Comparison of ENCODE assay signal across 8 cellular contexts in the genomic region with DNA sequence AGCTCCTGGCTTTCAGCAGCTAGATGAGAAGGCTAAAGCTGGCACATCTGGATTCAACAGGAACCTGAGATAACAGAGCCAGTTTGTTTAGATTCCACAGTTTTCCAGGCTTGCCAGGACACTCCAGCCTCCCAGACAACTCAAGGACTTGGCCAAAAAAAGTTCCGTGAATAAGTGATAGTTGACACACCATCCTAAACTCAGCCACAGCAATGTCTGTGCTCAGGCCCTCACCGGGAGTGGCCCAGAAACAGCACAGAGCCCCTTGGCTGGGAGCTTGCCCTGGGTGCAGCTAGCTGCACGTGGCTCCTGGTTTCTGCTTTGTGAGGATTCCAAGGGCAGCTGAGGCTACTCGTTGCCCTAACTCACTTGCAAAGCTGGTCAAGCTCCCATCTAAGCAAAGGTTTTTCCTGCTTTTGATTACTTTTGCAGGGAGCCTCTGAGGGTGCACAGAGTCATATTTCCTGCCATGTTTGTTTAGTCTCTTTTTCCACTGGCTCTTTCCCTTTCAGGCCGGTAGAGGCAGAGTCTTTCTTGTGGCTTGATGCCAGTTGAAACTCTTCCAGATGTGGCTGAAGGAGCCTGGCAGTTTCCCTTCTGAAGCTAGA.
DNase-seq lines count a peak whose midpoint lies in the region; ATAC-seq and TF ChIP-seq lines count a peak whose summit lies in the region.

No MANE protein-coding gene starts in this region.

- H3K9me3 ChIP-seq in upper lobe of left lung, result no peaks in the 10 kb centered on the region

- no peak for TF ChIP-seq EP300 in upper lobe of left lung (IDR thresholded peaks at IDR 0.05)

- DNase-seq in SIG-M5 treated with dmso at 0.1 percent for 504 hours (lab: John Stamatoyannopoulos, UW; ENCODE audit: unreplicated experiment) (peak; percentile 0), SIG-M5 (lab: John Stamatoyannopoulos, UW) (no peak), astrocyte of the spinal cord (ENCODE audit: low read depth, low spot score) (peak; percentile 81), left colon (no peak), upper lobe of left lung (no peak), lower leg skin (ENCODE audit: low spot score in 2 of 2) (no peak), NCI-H526 treated with DMSO at 0.1 percent for 48 hours (lab: John Stamatoyannopoulos, UW) (no peak)

- TF ChIP-seq CTCF in astrocyte of the spinal cord (IDR thresholded peaks at IDR 0.05; ENCODE audit: low read depth, low read length), result peak; percentile 80
- peak; percentile 22 to 50 (median 34) for TF ChIP-seq CTCF in upper lobe of left lung (IDR thresholded peaks at IDR 0.05)
- no peak for TF ChIP-seq CTCF in lower leg skin (IDR thresholded peaks at IDR 0.05)

- ATAC-seq in left colon (peak; percentile 71), upper lobe of left lung (ENCODE audit: low FRiP score in 2 of 2) (peak; percentile 40 to 65), GM21786 (IDR thresholded peaks at IDR 0.05; ENCODE audit: unreplicated experiment) (no peak)

- H3K4me1 ChIP-seq in upper lobe of left lung, result peaks cover 6 to 13% (median 12%) of the 10 kb centered on the region in 4 donors

- peak overlapping the region in 2 of 4 donors; percentile 32 to 46 for H3K27ac ChIP-seq in upper lobe of left lung

- H3K27me3 ChIP-seq in upper lobe of left lung, result no peaks in the 10 kb centered on the region

- in situ Hi-C loops in astrocyte of the spinal cord (cut with HindIII; ENCODE audit: low sequenced_read_pairs), result no loop called here

- H3K4me3 ChIP-seq in astrocyte of the spinal cord (ENCODE audit: low read depth, low read length) (no peak overlapping the region), upper lobe of left lung (no peak overlapping the region), lower leg skin (ENCODE audit: low read depth, poor library complexity, severe bottlenecking) (no peak overlapping the region)

- no peaks in the 10 kb centered on the region for H3K36me3 ChIP-seq in upper lobe of left lung

- 11 to 41% methylated on average over 3 to 5 of the region's 5 CpGs for WGBS in upper lobe of left lung, 2 donors
- 9 to 11% methylated on average over 5 of the region's 5 CpGs for WGBS in lower leg skin, 2 donors

- intact Hi-C loops in left colon (cut with DNase I, micrococcal nuclease) (no loop called here), lower leg skin (cut with DNase I; ENCODE audit: low total_unique reads) (no loop called here)

- TF ChIP-seq POLR2A in upper lobe of left lung (IDR thresholded peaks at IDR 0.05) (no peak), lower leg skin (IDR thresholded peaks at IDR 0.05) (no peak)

Comparison
In these comparisons a context has a peak if more than half of its experiments do, and no peak if none do; other contexts are left out.
1. DNase-seq: peak in SIG-M5 treated with dmso at 0.1 percent for 504 hours (single experiment) and astrocyte of the spinal cord (single experiment); none in SIG-M5 (single experiment), left colon (0 of 2), upper lobe of left lung (0 of 2), lower leg skin (0 of 2) and NCI-H526 treated with DMSO at 0.1 percent for 48 hours (single experiment).
2. CTCF ChIP-seq: peak in astrocyte of the spinal cord (single experiment) and upper lobe of left lung (6 of 6); none in lower leg skin (0 of 3).